ENCODE assay signal across 15 cellular contexts in the genomic region with DNA sequence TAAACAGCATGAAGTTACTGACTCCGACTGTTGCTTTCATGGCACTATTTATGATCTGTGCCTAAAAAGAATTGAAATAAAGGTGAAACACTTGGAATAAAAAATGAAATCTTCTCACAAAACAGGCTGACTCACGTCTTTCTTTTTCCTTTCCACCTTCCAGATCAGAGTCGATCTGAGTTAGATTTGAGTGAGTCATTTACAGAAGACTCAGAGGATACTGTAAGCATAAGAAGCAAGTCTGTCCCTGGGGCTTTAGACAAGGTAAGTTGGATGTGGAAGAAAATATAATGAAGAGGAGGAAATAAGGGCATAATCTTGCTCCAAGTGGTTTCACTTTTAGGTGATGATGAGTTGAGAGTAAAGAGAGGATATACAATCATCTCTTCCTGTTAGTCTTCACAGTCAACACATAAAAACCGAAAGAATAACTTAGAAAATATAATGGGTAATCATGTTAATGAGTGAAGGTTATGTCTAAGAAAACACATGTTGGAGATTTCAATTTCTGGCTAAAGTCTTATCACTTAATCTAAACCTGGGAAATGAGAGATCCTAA.
DNase-seq lines count a peak whose midpoint lies in the region; ATAC-seq and TF ChIP-seq lines count a peak whose summit lies in the region.
"Had no signal": no experiment of that assay in that cellular context is flagged by ENCODE, and none has a peak within 500 bp of the region (broad histone marks: within the 10 kb centered on the region; RNA-seq: fewer than 3 reads in every experiment).

No MANE protein-coding gene starts in this region.

- peak overlapping the region; percentile 17; the same call in 1 of the 2 replicates for H3K4me2 ChIP-seq in SK-N-SH

- TF ChIP-seq CTCF in SK-N-SH (IDR thresholded peaks at IDR 0.05), result no peak
- TF ChIP-seq CTCF in fibroblast of pulmonary artery (IDR thresholded peaks at IDR 0.05; ENCODE audit: low read length, missing control alignments), result no peak
- TF ChIP-seq CTCF in activated CD8-positive, alpha-beta T cell treated with anti-CD3 and anti-CD28 coated beads for 36 hours (IDR thresholded peaks at IDR 0.05), result no peak

- H3K27me3 Mint-ChIP-seq in activated CD8-positive, alpha-beta T cell treated with anti-CD3 and anti-CD28 coated beads for 36 hours, result peaks cover 2% of the 10 kb centered on the region

- no peaks in the 10 kb centered on the region for H3K4me1 Mint-ChIP-seq in activated CD8-positive, alpha-beta T cell treated with anti-CD3 and anti-CD28 coated beads for 36 hours (ENCODE audit: low read depth)
- H3K4me1 Mint-ChIP-seq: activated naive CD4-positive, alpha-beta T cell treated with anti-CD3 and anti-CD28 coated beads, Interleukin-2, amount 50 U/mL, for 24 hours; naive B cell had no signal

- no peaks in the 10 kb centered on the region for H3K79me2 ChIP-seq in SK-N-SH (ENCODE audit: insufficient read depth)

- no peaks in the 10 kb centered on the region for H3F3A ChIP-seq in SK-N-SH (replicated peaks; ENCODE audit: insufficient read depth)

- no peaks in the 10 kb centered on the region for H3K36me3 Mint-ChIP-seq in activated CD8-positive, alpha-beta T cell treated with anti-CD3 and anti-CD28 coated beads for 36 hours (ENCODE audit: low read depth)
- H3K36me3 Mint-ChIP-seq: activated naive CD4-positive, alpha-beta T cell treated with anti-CD3 and anti-CD28 coated beads, Interleukin-2, amount 50 U/mL, for 24 hours; naive B cell had no signal

- H3K4me3 Mint-ChIP-seq in activated CD8-positive, alpha-beta T cell treated with anti-CD3 and anti-CD28 coated beads for 36 hours, result no peak overlapping the region
- H3K4me3 Mint-ChIP-seq: activated naive CD4-positive, alpha-beta T cell treated with anti-CD3 and anti-CD28 coated beads, Interleukin-2, amount 50 U/mL, for 24 hours; naive B cell had no signal

- WGBS in SK-N-SH (ENCODE audit: low lambda C conversion rate), result under 1% methylated on average over 4 of the region's 4 CpGs

- CTCF ChIA-PET in SK-N-SH (lab: Yijun Ruan, JAX), result no interaction called here
- CTCF ChIA-PET in activated CD8-positive, alpha-beta T cell treated with anti-CD3 and anti-CD28 coated beads for 36 hours (lab: Charles Lee), result no interaction called here

- no peak overlapping the region for H3K27ac Mint-ChIP-seq in activated CD8-positive, alpha-beta T cell treated with anti-CD3 and anti-CD28 coated beads for 36 hours
- H3K27ac Mint-ChIP-seq: activated naive CD4-positive, alpha-beta T cell treated with anti-CD3 and anti-CD28 coated beads, Interleukin-2, amount 50 U/mL, for 24 hours; naive B cell had no signal

- in situ Hi-C loops in ACHN (cut with HindIII; ENCODE audit: low pct_ligation_motif_present, low pct_unique_long_range_greater_than_20kb, low sequenced_read_pairs), result no loop called here

- no peaks in the 10 kb centered on the region for H3K36me3 ChIP-seq in SK-N-SH (replicated peaks in 1 of 2; ENCODE audit: control insufficient read depth in 1 of 2, insufficient read depth in 2 of 2, low read length in 1 of 2)
- H3K36me3 ChIP-seq: BE2C, gastroesophageal sphincter had no signal

- TF ChIP-seq RAD21 in SK-N-SH (IDR thresholded peaks at IDR 0.05; ENCODE audit: low read length), result no peak

- no peak for TF ChIP-seq EP300 in SK-N-SH (IDR thresholded peaks at IDR 0.05; ENCODE audit: borderline replicate concordance in 1 of 2, low read depth in 1 of 2, low read length in 1 of 2)

- peak overlapping the region in 1 of 2 experiments; percentile 22; a peak in 1 of 4 replicates for H3K27ac ChIP-seq in SK-N-SH (ENCODE audit: low read depth in 2 of 2, low read length in 1 of 2)
- H3K27ac ChIP-seq: gastroesophageal sphincter had no signal

- no peaks in the 10 kb centered on the region for H3K9me3 Mint-ChIP-seq in activated CD8-positive, alpha-beta T cell treated with anti-CD3 and anti-CD28 coated beads for 36 hours
- H3K9me3 Mint-ChIP-seq: activated naive CD4-positive, alpha-beta T cell treated with anti-CD3 and anti-CD28 coated beads, Interleukin-2, amount 50 U/mL, for 24 hours had no signal

- POLR2A ChIA-PET in SK-N-SH (lab: Yijun Ruan, JAX), result no interaction called here
- POLR2A ChIA-PET in activated CD8-positive, alpha-beta T cell treated with anti-CD3 and anti-CD28 coated beads for 36 hours (lab: Charles Lee), result no interaction called here

- no peak overlapping the region; a peak in 1 of 4 replicates for H3K4me3 ChIP-seq in SK-N-SH (ENCODE audit: low read depth in 2 of 2, low read length in 1 of 2)
- H3K4me3 ChIP-seq in fibroblast of pulmonary artery (replicated peaks; ENCODE audit: low read depth, low read length), result no peak overlapping the region
- H3K4me3 ChIP-seq: gastroesophageal sphincter had no signal

- intact Hi-C loops in activated CD8-positive, alpha-beta T cell treated with anti-CD3 and anti-CD28 coated beads for 36 hours (cut with micrococcal nuclease), result no loop called here

- H3K4me1 ChIP-seq in SK-N-SH (ENCODE audit: control insufficient read depth in 1 of 2, insufficient read depth in 2 of 2, low read depth in 1 of 2, low read length in 1 of 2), result no peaks in the 10 kb centered on the region
- H3K4me1 ChIP-seq: BE2C, gastroesophageal sphincter had no signal

- peak; percentile 36 for DNase-seq in ACHN
- peak; percentile 3 for DNase-seq in HCEC 1CT
- no peak for DNase-seq in SK-N-SH
- DNase-seq in fibroblast of pulmonary artery (ENCODE audit: low read depth), result peak; percentile 31
- no peak for DNase-seq in activated CD8-positive, alpha-beta T cell treated with anti-CD3 and anti-CD28 coated beads for 36 hours
- no peak for DNase-seq in NCI-H187 treated with DMSO at 0.1 percent for 48 hours (lab: John Stamatoyannopoulos, UW)
- DNase-seq: BE2C, KG1, naive B cell, NCI-H2029 treated with DMSO at 0.1 percent for 48 hours, T1000 had no signal

- no peak overlapping the region for H3K9ac ChIP-seq in SK-N-SH

- H2AFZ ChIP-seq in SK-N-SH (ENCODE audit: low read depth), result peak overlapping the region; percentile 67; the same call in 1 of the 2 replicates

- H3K9me3 ChIP-seq in SK-N-SH, result no peaks in the 10 kb centered on the region
- H3K9me3 ChIP-seq: BE2C, gastroesophageal sphincter had no signal

- no peaks in the 10 kb centered on the region for H4K20me1 ChIP-seq in SK-N-SH (ENCODE audit: insufficient read depth)

- H3K9me2 ChIP-seq in SK-N-SH, result no peaks in the 10 kb centered on the region; the same call in 1 of the 2 replicates

- no peaks in the 10 kb centered on the region for H3K27me3 ChIP-seq in SK-N-SH (ENCODE audit: insufficient read depth)
- H3K27me3 ChIP-seq: BE2C, gastroesophageal sphincter had no signal

- ATAC-seq in GM18873 (IDR thresholded peaks at IDR 0.05; ENCODE audit: low FRiP score, unreplicated experiment) (no peak), GM21723 (IDR thresholded peaks at IDR 0.05; ENCODE audit: unreplicated experiment) (no peak)
- no peak for ATAC-seq in activated CD8-positive, alpha-beta T cell treated with anti-CD3 and anti-CD28 coated beads for 36 hours
- ATAC-seq: gastroesophageal sphincter had no signal

TF ChIP-seq in SK-N-SH, 30 proteins besides CTCF, POLR2A, EP300 and RAD21:
- peak; percentile 27; the same call in 1 of the 2 replicates for TF ChIP-seq JUND (IDR thresholded peaks at IDR 0.05)
- TF ChIP-seq GATA2 (CRISPR knock-in tag; IDR thresholded peaks at IDR 0.05), result no peak
- no peak for TF ChIP-seq RCOR1 (IDR thresholded peaks at IDR 0.05; ENCODE audit: low read length)
- peak; percentile 43; the same call in 1 of the 2 replicates for TF ChIP-seq FOSL2 (IDR thresholded peaks at IDR 0.05; ENCODE audit: borderline replicate concordance, low read depth)
TF ChIP-seq in SK-N-SH: peak in this region for 2.

Comparison
In these comparisons a context has a peak if more than half of its experiments do, and no peak if none do; other contexts are left out.
1. DNase-seq: peak in ACHN (single experiment), HCEC 1CT (single experiment) and fibroblast of pulmonary artery (single experiment); none in SK-N-SH (single experiment), activated CD8-positive, alpha-beta T cell treated with anti-CD3 and anti-CD28 coated beads for 36 hours (single experiment) and NCI-H187 treated with DMSO at 0.1 percent for 48 hours (single experiment).